In the genomic region with DNA sequence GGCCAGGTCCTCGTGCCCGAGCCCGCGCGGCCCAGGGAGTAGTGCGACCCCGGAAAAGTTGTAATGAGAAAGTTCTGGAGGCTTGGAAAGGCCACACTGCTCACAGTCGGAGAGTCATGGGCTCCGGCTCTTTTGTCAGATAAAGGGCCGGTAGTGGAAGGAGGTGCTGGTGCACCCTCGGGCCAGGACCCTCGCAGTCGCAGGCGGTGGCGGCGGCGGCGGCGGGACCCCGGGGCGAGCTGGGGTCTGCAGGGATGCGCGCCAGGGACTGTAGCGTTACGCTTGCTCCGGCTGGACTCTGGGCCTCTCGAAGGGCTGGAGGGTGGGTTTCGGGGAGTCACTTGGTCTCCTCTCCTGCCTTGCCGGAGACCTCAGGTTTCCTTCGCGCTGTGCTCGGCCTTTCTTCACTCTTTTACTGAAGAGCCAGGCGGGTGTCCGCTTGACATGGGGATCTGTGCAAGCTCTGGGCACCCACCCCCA, we compare ENCODE assay signal across 8 cellular contexts. TPM values are rescaled to one million over a fixed set of nuclear protein-coding genes. Genes with fewer than 3 reads are reported as not detected.
DNase-seq lines count a peak whose midpoint lies in the region; ATAC-seq and TF ChIP-seq lines count a peak whose summit lies in the region.

No MANE protein-coding gene starts in this region.

- H3K27me3 Mint-ChIP-seq in T-cell, result peaks cover 38 to 48% of the 10 kb centered on the region in 2 donors

- H3K27me3 ChIP-seq in trophoblast cell (ENCODE audit: insufficient read depth, low read length), result peaks cover 40% of the 10 kb centered on the region

- ATAC-seq in T-cell (replicated peaks in 1 of 4) (peak in 1 of 4 experiments; percentile 18), left lobe of liver (no peak)

- H3K4ac ChIP-seq in trophoblast cell (ENCODE audit: low read depth, low read length), result no peak overlapping the region

- H2AFZ ChIP-seq in trophoblast cell (ENCODE audit: insufficient read depth, low read length, poor library complexity), result no peak overlapping the region

- H3K79me2 ChIP-seq in trophoblast cell (ENCODE audit: control insufficient read depth, insufficient read depth, low read length, poor library complexity), result no peaks in the 10 kb centered on the region

- H3K9ac ChIP-seq in trophoblast cell (ENCODE audit: low read length), result no peak overlapping the region

- peaks cover 11 to 23% of the 10 kb centered on the region in 2 experiments for H3K4me1 ChIP-seq in trophoblast cell (ENCODE audit: control insufficient read depth in 1 of 2, insufficient read depth in 2 of 2, low read length in 2 of 2)

- WGBS in trophoblast cell (ENCODE audit: extremely low coverage, insufficient coverage, insufficient read length), result no CpG with 5 or more reads among the region's 34 CpGs

- CTCF ChIA-PET in T-cell (lab: Charles Lee), result no interaction called here

- TF ChIP-seq CTCF in foreskin fibroblast (IDR thresholded peaks at IDR 0.05; ENCODE audit: low read depth, low read length), result no peak

- H3K9me3 Mint-ChIP-seq in T-cell, result no peaks in the 10 kb centered on the region

- peak; percentile 47 for DNase-seq in ELF-1 (ENCODE audit: low read depth, low spot score)
- DNase-seq in T-cell, result no peak
- no peak for DNase-seq in foreskin fibroblast
- DNase-seq in trophoblast cell, result no peak
- no peak for DNase-seq in NCI-H345 (lab: John Stamatoyannopoulos, UW)
- no peak for DNase-seq in left lobe of liver (ENCODE audit: low spot score)
- DNase-seq in amygdala (lab: John Stamatoyannopoulos, UW), result no peak
- no peak for DNase-seq in D341Med (ENCODE audit: low spot score)

- H3K4me2 ChIP-seq in trophoblast cell (ENCODE audit: low read length), result peak overlapping the region; percentile 98

- H4K12ac ChIP-seq in trophoblast cell (ENCODE audit: low read depth, low read length), result no peak overlapping the region

- H3K4me3 ChIP-seq in foreskin fibroblast (ENCODE audit: low read depth in 1 of 2, low read length in 2 of 2), result peak overlapping the region; percentile 62 to 82
- peak overlapping the region; percentile 4 for H3K4me3 ChIP-seq in trophoblast cell (ENCODE audit: low read depth, low read length)

- H3K27ac ChIP-seq in trophoblast cell (ENCODE audit: low read depth, low read length), result no peak overlapping the region

- H3K36me3 ChIP-seq in trophoblast cell (ENCODE audit: control insufficient read depth in 1 of 2, insufficient read depth in 2 of 2, low read length in 2 of 2), result no peaks in the 10 kb centered on the region

- H2BK12ac ChIP-seq in trophoblast cell (ENCODE audit: low read length), result no peak overlapping the region

- peaks cover 2% of the 10 kb centered on the region for H3K9me3 ChIP-seq in trophoblast cell (ENCODE audit: insufficient read depth, low read depth, low read length)

- no peak overlapping the region for H3K14ac ChIP-seq in trophoblast cell (ENCODE audit: low read length)

- no peak overlapping the region for H3K27ac Mint-ChIP-seq in T-cell

- H2AK5ac ChIP-seq in trophoblast cell (ENCODE audit: low read length), result no peak overlapping the region

- H3K36me3 Mint-ChIP-seq in T-cell, result no peaks in the 10 kb centered on the region

- no peak overlapping the region for H3K18ac ChIP-seq in trophoblast cell (ENCODE audit: low read length)

- no peak overlapping the region for H2BK120ac ChIP-seq in trophoblast cell (ENCODE audit: insufficient read depth, low read length, poor library complexity)

- peaks cover 25 to 37% (median 28%) of the 10 kb centered on the region in 3 donors for H3K4me1 Mint-ChIP-seq in T-cell

- H2BK5ac ChIP-seq in trophoblast cell (ENCODE audit: low read depth, low read length, poor library complexity), result no peak overlapping the region

- peak overlapping the region; percentile 56 to 84 (median 60) for H3K4me3 Mint-ChIP-seq in T-cell

- no peak overlapping the region for H4K91ac ChIP-seq in trophoblast cell (ENCODE audit: low read depth, low read length)

- H3K23ac ChIP-seq in trophoblast cell (ENCODE audit: low read length), result no peak overlapping the region

- H3K79me1 ChIP-seq in trophoblast cell (ENCODE audit: low read length), result no peaks in the 10 kb centered on the region

- POLR2A ChIA-PET in T-cell (lab: Charles Lee), result no interaction called here

- H4K8ac ChIP-seq in trophoblast cell (ENCODE audit: low read depth, low read length), result no peak overlapping the region

RNA-seq across cellular contexts. Expression of gene RORB, which starts 1.5 kb away (rescaled TPM):
- total RNA-seq in T-cell, result under 1 TPM in 1 of 5 donors, not detected in 4; 0.03 TPM
- 0.05 and 0.14 TPM in 2 replicates for polyA plus RNA-seq in trophoblast cell (2013)
- 0.05 TPM for total RNA-seq in left lobe of liver
